Comparison of ENCODE assay signal across 11 cellular contexts in the genomic region with DNA sequence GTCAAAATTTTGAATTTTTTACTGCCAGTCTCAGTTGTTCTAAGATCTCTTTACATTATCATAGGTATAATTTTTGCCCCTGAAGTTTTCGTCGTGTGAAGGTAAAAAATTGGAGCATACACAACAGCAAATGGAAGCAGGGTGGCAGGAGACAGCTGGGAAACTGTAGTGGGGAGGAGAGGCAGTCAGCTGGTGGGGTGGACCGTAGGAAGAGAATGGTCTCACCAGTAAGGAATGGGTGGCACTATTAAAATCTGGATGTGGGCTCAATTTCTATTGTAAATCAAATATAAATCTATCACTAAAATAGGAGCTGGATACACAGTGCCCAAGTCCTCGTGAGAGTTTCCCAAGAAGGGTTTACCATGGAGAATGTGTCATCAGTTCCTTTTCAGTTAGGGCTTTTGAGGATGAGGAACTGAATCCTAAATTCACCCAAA. TPM values are rescaled to one million over a fixed set of nuclear protein-coding genes. Genes with fewer than 3 reads are reported as not detected.
A peak's percentile ranks its signal among the peaks of the same experiment; 100 is the strongest.
DNase-seq lines count a peak whose midpoint lies in the region; ATAC-seq and TF ChIP-seq lines count a peak whose summit lies in the region.
"Had no signal": no experiment of that assay in that cellular context is flagged by ENCODE, and none has a peak within 500 bp of the region (broad histone marks: within the 10 kb centered on the region; RNA-seq: fewer than 3 reads in every experiment).

No MANE protein-coding gene starts in this region.

- H3K36me3 Mint-ChIP-seq in immature natural killer cell: no peaks in the 10 kb centered on the region
- H3K36me3 Mint-ChIP-seq: activated naive CD4-positive, alpha-beta T cell treated with anti-CD3 and anti-CD28 coated beads, Interleukin-2, amount 50 U/mL, for 24 hours; memory B cell had no signal

- TF ChIP-seq CTCF in Panc1 (IDR thresholded peaks at IDR 0.05) (0 out of 2 replicates have a peak, but pooled peaks have one; percentile 12), suprapubic skin (IDR thresholded peaks at IDR 0.05) (no peak)

- peak overlapping the region in 1 of 6 donors; percentile 52 for H3K27ac Mint-ChIP-seq in immature natural killer cell
- H3K27ac Mint-ChIP-seq: activated naive CD4-positive, alpha-beta T cell treated with anti-CD3 and anti-CD28 coated beads, Interleukin-2, amount 50 U/mL, for 24 hours; memory B cell had no signal

- 65% methylated on average over 4 of the region's 4 CpGs for WGBS in suprapubic skin

- intact Hi-C loops in Panc1 (cut with micrococcal nuclease; ENCODE audit: unreplicated experiment): no loop called here

- no peak for TF ChIP-seq EP300 in suprapubic skin (IDR thresholded peaks at IDR 0.05)

- H3K4me1 ChIP-seq in Panc1 (ENCODE audit: control insufficient read depth, insufficient read depth, low read length) (peaks cover 82% of the 10 kb centered on the region), suprapubic skin (peaks cover 54% of the 10 kb centered on the region)

- no TSS peak for BruUV-seq in Panc1 (replicated peaks; lab: Mats Ljungman, UMichigan)

- CTCF ChIA-PET in Panc1 (lab: Charles Lee): no interaction called here

- no peak overlapping the region for H3K4me3 Mint-ChIP-seq in immature natural killer cell
- H3K4me3 Mint-ChIP-seq: activated naive CD4-positive, alpha-beta T cell treated with anti-CD3 and anti-CD28 coated beads, Interleukin-2, amount 50 U/mL, for 24 hours; memory B cell had no signal

- TF ChIP-seq POLR2A in suprapubic skin (IDR thresholded peaks at IDR 0.05): no peak

- no peaks in the 10 kb centered on the region for H3K36me3 ChIP-seq in Panc1 (ENCODE audit: control insufficient read depth, insufficient read depth, low read length)
- H3K36me3 ChIP-seq in suprapubic skin: no peaks in the 10 kb centered on the region

- POLR2A ChIA-PET in Panc1 (lab: Charles Lee): interaction anchor here (0.5 to 1.1 kb wide), 4 partner anchors 19 to 492 kb away, joined by 3 to 8 read pairs (median 4); no protein-coding TSS in a partner anchor

- H3K27me3 ChIP-seq in Panc1 (ENCODE audit: control insufficient read depth, insufficient read depth, low read length) (no peaks in the 10 kb centered on the region), suprapubic skin (no peaks in the 10 kb centered on the region)

- ATAC-seq in Panc1: no peak
- ATAC-seq in HG02642 (IDR thresholded peaks at IDR 0.05; ENCODE audit: poor library complexity, unreplicated experiment): no peak

- H3K27ac ChIP-seq in Panc1 (ENCODE audit: low read length) (peak overlapping the region; percentile 100), suprapubic skin (peak overlapping the region; percentile 66)

- H3K4me3 ChIP-seq in Panc1 (ENCODE audit: low read depth in 2 of 2, low read length in 2 of 2): no peak overlapping the region; a peak in 1 of 4 replicates
- H3K4me3 ChIP-seq in suprapubic skin: no peak overlapping the region

- DNase-seq in NCI-H748 (lab: John Stamatoyannopoulos, UW; ENCODE audit: unreplicated experiment): peak; percentile 19
- DNase-seq in NCI-H748 treated with DMSO at 0.1 percent for 48 hours (lab: John Stamatoyannopoulos, UW): no peak
- DNase-seq in Panc1 (ENCODE audit: low read depth, low spot score): no peak
- DNase-seq in left kidney (ENCODE audit: low read depth, low spot score): peak; percentile 36
- no peak for DNase-seq in suprapubic skin (ENCODE audit: low spot score in 2 of 2)
- DNase-seq in immature natural killer cell: no peak
- no peak for DNase-seq in G401 (ENCODE audit: low spot score)
- DNase-seq: stimulated activated CD4-positive, alpha-beta T cell treated with anti-CD3 and anti-CD28 coated beads, Interleukin-2, amount 100 ng/mL, for 48 hours had no signal

- no peaks in the 10 kb centered on the region for H3K9me3 Mint-ChIP-seq in immature natural killer cell
- H3K9me3 Mint-ChIP-seq: activated naive CD4-positive, alpha-beta T cell treated with anti-CD3 and anti-CD28 coated beads, Interleukin-2, amount 50 U/mL, for 24 hours; memory B cell had no signal

- peaks cover 2 to 7% (median 4%) of the 10 kb centered on the region in 3 donors for H3K27me3 Mint-ChIP-seq in immature natural killer cell (ENCODE audit: low read depth in 3 of 3)
- H3K27me3 Mint-ChIP-seq: activated naive CD4-positive, alpha-beta T cell treated with anti-CD3 and anti-CD28 coated beads, Interleukin-2, amount 50 U/mL, for 24 hours; memory B cell had no signal

- in situ Hi-C loops in Panc1 (cut with HindIII; ENCODE audit: low pct_unique_long_range_greater_than_20kb, low sequenced_read_pairs): loop anchor here (25.0 kb wide), 1 partner anchor 342 kb away; no protein-coding TSS in a partner anchor
- in situ Hi-C loops in G401 (cut with HindIII; ENCODE audit: low sequenced_read_pairs): loop anchor here (25.0 kb wide), 1 partner anchor 467 kb away; no protein-coding TSS in a partner anchor

- H3K9me3 ChIP-seq in Panc1 (ENCODE audit: control insufficient read depth, insufficient read depth, low read depth, low read length) (no peaks in the 10 kb centered on the region), suprapubic skin (no peaks in the 10 kb centered on the region)

- H3K4me1 Mint-ChIP-seq in immature natural killer cell: no peaks in the 10 kb centered on the region

RNA-seq across cellular contexts. Expression of a gene that starts 10.3 kb away (rescaled TPM):
- 187 TPM for total RNA-seq in Panc1 (2021; ENCODE audit: unreplicated experiment)
- 155 TPM for polyA plus RNA-seq in Panc1 (2012; ENCODE audit: insufficient read length)
- total RNA-seq in suprapubic skin: 100 to 1,000 TPM; 129 to 195 (median 159) TPM
- 10 to 100 TPM; 19.1 to 28.2 (median 26.4) TPM for polyA plus RNA-seq in immature natural killer cell
- total RNA-seq in G401 (2014; rRNA removed; shearing (Covaris generic)): 41.1 and 44.7 TPM in 2 replicates

Comparison
In these comparisons a context has a peak if more than half of its experiments do, and no peak if none do; other contexts are left out.
1. DNase-seq: peak in NCI-H748 (single experiment) and left kidney (single experiment); none in NCI-H748 treated with DMSO at 0.1 percent for 48 hours (single experiment), Panc1 (single experiment), suprapubic skin (0 of 2), immature natural killer cell (0 of 3) and G401 (single experiment).